8 cellular contexts compared by ENCODE assay signal in genomic region chr6:99746261-99746895, GRCh38.
A peak's percentile ranks its signal among the peaks of the same experiment; 100 is the strongest.
DNase-seq lines count a peak whose midpoint lies in the region; ATAC-seq and TF ChIP-seq lines count a peak whose summit lies in the region.

No MANE protein-coding gene starts in this region.

- no peaks in the 10 kb centered on the region for H3K36me3 Mint-ChIP-seq in activated CD8-positive, alpha-beta memory T cell treated with anti-CD3 and anti-CD28 coated beads, Interleukin-2, amount 10 ng/mL, durations not matched to agents 7 days and 5 days
- H3K36me3 Mint-ChIP-seq in naive thymus-derived CD8-positive, alpha-beta T cell, result no peaks in the 10 kb centered on the region

- H3K9me3 Mint-ChIP-seq in activated CD8-positive, alpha-beta memory T cell treated with anti-CD3 and anti-CD28 coated beads, Interleukin-2, amount 10 ng/mL, durations not matched to agents 7 days and 5 days (ENCODE audit: low read depth), result no peaks in the 10 kb centered on the region
- no peaks in the 10 kb centered on the region for H3K9me3 Mint-ChIP-seq in naive thymus-derived CD8-positive, alpha-beta T cell

- CTCF ChIA-PET in activated CD8-positive, alpha-beta memory T cell treated with anti-CD3 and anti-CD28 coated beads, Interleukin-2, amount 10 ng/mL, durations not matched to agents 7 days and 5 days (lab: Charles Lee), result interaction anchor here (0.6 to 4.8 kb wide), 15 partner anchors 9 to 415 kb away, joined by 3 to 44 read pairs (median 4); no protein-coding TSS in a partner anchor

- H3K27me3 Mint-ChIP-seq in activated CD8-positive, alpha-beta memory T cell treated with anti-CD3 and anti-CD28 coated beads, Interleukin-2, amount 10 ng/mL, durations not matched to agents 7 days and 5 days, result peaks cover 46% of the 10 kb centered on the region
- peaks cover 19 to 41% (median 29%) of the 10 kb centered on the region in 5 donors for H3K27me3 Mint-ChIP-seq in naive thymus-derived CD8-positive, alpha-beta T cell

- peak; percentile 68 for DNase-seq in DMS53 treated with DMSO at 0.1 percent for 48 hours (lab: John Stamatoyannopoulos, UW; ENCODE audit: unreplicated experiment)
- peak; percentile 46 for DNase-seq in HS-27A (ENCODE audit: low read depth)
- DNase-seq in NOMO-1 (lab: John Stamatoyannopoulos, UW; ENCODE audit: unreplicated experiment in 2 of 2), result peak; percentile 46 to 65
- DNase-seq in activated CD8-positive, alpha-beta memory T cell treated with anti-CD3 and anti-CD28 coated beads, Interleukin-2, amount 10 ng/mL, durations not matched to agents 7 days and 5 days, result peak; percentile 68
- peak; percentile 29 for DNase-seq in epithelial cell of proximal tubule (ENCODE audit: low read depth)
- DNase-seq in naive thymus-derived CD8-positive, alpha-beta T cell, result peak; percentile 6 to 69 (median 52)
- DNase-seq in stromal cell of bone marrow (ENCODE audit: low read depth), result peak; percentile 49

- POLR2A ChIA-PET in naive thymus-derived CD8-positive, alpha-beta T cell (lab: Charles Lee), result no interaction called here

- peak; percentile 81 for TF ChIP-seq CTCF in epithelial cell of proximal tubule (conservative IDR thresholded peaks at IDR 0.05; ENCODE audit: low read depth, low read length)

- peak; percentile 96 for ATAC-seq in GM21447 (IDR thresholded peaks at IDR 0.05; ENCODE audit: unreplicated experiment)
- ATAC-seq in activated CD8-positive, alpha-beta memory T cell treated with anti-CD3 and anti-CD28 coated beads, Interleukin-2, amount 10 ng/mL, durations not matched to agents 7 days and 5 days, result peak; percentile 61
- peak; percentile 69 to 72 for ATAC-seq in naive thymus-derived CD8-positive, alpha-beta T cell

- no peak overlapping the region for H3K4me3 ChIP-seq in epithelial cell of proximal tubule (ENCODE audit: low read depth, low read length)

- no peak overlapping the region for H3K27ac Mint-ChIP-seq in activated CD8-positive, alpha-beta memory T cell treated with anti-CD3 and anti-CD28 coated beads, Interleukin-2, amount 10 ng/mL, durations not matched to agents 7 days and 5 days
- no peak overlapping the region for H3K27ac Mint-ChIP-seq in naive thymus-derived CD8-positive, alpha-beta T cell

- no peaks in the 10 kb centered on the region for H3K4me1 Mint-ChIP-seq in activated CD8-positive, alpha-beta memory T cell treated with anti-CD3 and anti-CD28 coated beads, Interleukin-2, amount 10 ng/mL, durations not matched to agents 7 days and 5 days
- no peaks in the 10 kb centered on the region for H3K4me1 Mint-ChIP-seq in naive thymus-derived CD8-positive, alpha-beta T cell

- H3K4me3 Mint-ChIP-seq in activated CD8-positive, alpha-beta memory T cell treated with anti-CD3 and anti-CD28 coated beads, Interleukin-2, amount 10 ng/mL, durations not matched to agents 7 days and 5 days, result no peak overlapping the region
- H3K4me3 Mint-ChIP-seq in naive thymus-derived CD8-positive, alpha-beta T cell, result no peak overlapping the region
